ENCODE assay signal across 1 cellular context in the genomic region with DNA sequence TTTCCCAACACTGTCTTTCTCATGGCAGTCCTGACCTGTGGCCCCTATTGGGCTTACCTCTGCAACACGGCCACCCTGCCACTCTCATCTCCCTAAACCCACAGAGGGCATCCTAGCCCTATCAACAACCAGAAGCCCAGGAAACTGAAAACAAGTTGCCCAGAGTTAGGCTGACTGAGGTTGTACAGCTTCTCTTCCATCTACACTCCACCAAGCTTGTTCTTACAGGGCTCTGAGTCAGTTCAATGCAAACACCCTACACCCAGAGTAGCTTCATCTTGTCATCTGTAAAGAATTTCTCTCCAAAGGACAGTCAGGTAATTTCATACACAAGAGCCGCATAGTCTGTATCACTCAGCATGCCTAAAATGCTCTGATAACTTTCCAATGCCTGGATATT.
TF ChIP-seq lines count a peak whose summit lies in the region.

No MANE protein-coding gene starts in this region.

TF ChIP-seq in IMR-90, 13 proteins besides CTCF, POLR2A, EP300 and RAD21 (continued from another document):
- TF ChIP-seq FOS (IDR thresholded peaks at IDR 0.05; ENCODE audit: low read depth, low read length) (no peak), MXI1 (IDR thresholded peaks at IDR 0.05; ENCODE audit: borderline replicate concordance, low read depth, low read length) (no peak), RCOR1 (IDR thresholded peaks at IDR 0.05; ENCODE audit: insufficient replicate concordance, low read length) (no peak)
